8 cellular contexts compared by ENCODE assay signal in the genomic region with DNA sequence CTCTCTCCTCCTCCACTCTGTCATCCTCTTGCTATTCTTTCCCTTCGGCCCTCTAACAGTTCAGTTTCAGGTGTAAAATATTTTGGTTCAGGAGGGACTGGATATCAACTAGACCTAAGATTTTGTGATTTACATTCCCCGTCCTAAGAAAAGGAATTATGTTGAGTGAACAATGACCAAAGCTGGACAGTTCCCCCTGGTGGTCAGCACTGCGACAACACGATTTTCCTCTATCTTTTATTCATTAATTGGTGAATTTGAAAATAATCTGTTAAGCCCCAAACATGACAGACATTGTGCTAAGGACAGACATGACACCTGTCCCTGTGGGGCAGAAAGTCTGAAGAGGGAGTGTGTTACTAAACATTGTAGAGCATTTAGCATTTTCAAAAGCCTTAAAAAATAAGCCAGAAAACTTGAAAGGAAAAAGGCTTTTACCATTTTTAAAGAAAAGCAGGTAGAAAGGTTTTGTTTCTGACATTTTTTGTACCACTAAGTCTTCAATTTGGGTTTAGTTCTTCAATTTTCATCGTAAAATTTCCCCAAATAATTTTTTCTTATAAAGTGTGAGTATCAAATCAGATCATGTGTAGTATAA. TPM values are rescaled to one million over a fixed set of nuclear protein-coding genes. Genes with fewer than 3 reads are reported as not detected.
DNase-seq lines count a peak whose midpoint lies in the region; ATAC-seq and TF ChIP-seq lines count a peak whose summit lies in the region.

No MANE protein-coding gene starts in this region.

- DNase-seq in A172 (ENCODE audit: low spot score) (peak; percentile 59), GM10248 (ENCODE audit: extremely low spot score) (peak; percentile 25), NCI-H524 (lab: John Stamatoyannopoulos, UW) (peak; percentile 14 to 80), chondrocyte (ENCODE audit: low spot score) (no peak), lung microvascular endothelial cell (ENCODE audit: low read depth in 2 of 2) (peak; percentile 57 to 67), NCI-H1930 (lab: John Stamatoyannopoulos, UW) (no peak)
- no peak for DNase-seq in effector CD4-positive, alpha-beta T cell

- CTCF ChIA-PET in GM10248 (lab: Yijun Ruan, JAX): interaction anchor here (0.8 to 2.7 kb wide), 6 partner anchors 10 to 484 kb away, joined by 3 to 22 read pairs (median 5); no protein-coding TSS in a partner anchor

- ATAC-seq in GM21367 (IDR thresholded peaks at IDR 0.05; ENCODE audit: unreplicated experiment): no peak

- no peaks in the 10 kb centered on the region for H3K27me3 Mint-ChIP-seq in chondrocyte (ENCODE audit: low read depth)

- peaks cover 2% of the 10 kb centered on the region for H3K4me1 Mint-ChIP-seq in chondrocyte (ENCODE audit: low read depth)

- POLR2A ChIA-PET in GM10248 (lab: Yijun Ruan, JAX): no interaction called here

- peak; percentile 60 for TF ChIP-seq CTCF in GM10248 (IDR thresholded peaks at IDR 0.05; ENCODE audit: control extremely low read depth, extremely low read depth, low read depth, missing control alignments)
- TF ChIP-seq CTCF in chondrocyte (IDR thresholded peaks at IDR 0.05): peak; percentile 93

- H3K27ac Mint-ChIP-seq in chondrocyte (ENCODE audit: unreplicated experiment): no peak overlapping the region

- H3K36me3 Mint-ChIP-seq in chondrocyte (ENCODE audit: low read depth): peaks cover 1% of the 10 kb centered on the region

- no peak overlapping the region for H3K4me3 Mint-ChIP-seq in chondrocyte (ENCODE audit: unreplicated experiment)

- no peaks in the 10 kb centered on the region for H3K9me3 Mint-ChIP-seq in chondrocyte (ENCODE audit: low read depth)

RNA-seq across cellular contexts. Expression of gene GTF2A1L, which starts 28.4 kb away (rescaled TPM):
- total RNA-seq in A172 (2014; rRNA removed; shearing (Covaris generic)): 0.62 TPM in 1 of 2 replicates, not detected in the other
- total RNA-seq in chondrocyte (not detected in 3 replicates), lung microvascular endothelial cell (under 0.01 TPM in 2 replicates)

RNA-seq across cellular contexts. Expression of gene STON1, which starts 59.3 kb away (rescaled TPM):
- 2.5 and 3.4 TPM in 2 replicates for total RNA-seq in A172 (2014; rRNA removed; shearing (Covaris generic))
- total RNA-seq in chondrocyte (8.7 to 18.0 TPM (median 9.6 TPM) in 3 replicates), lung microvascular endothelial cell (1.2 and 2.0 TPM in 2 replicates)

Comparison
In these comparisons a context has a peak if more than half of its experiments do, and no peak if none do; other contexts are left out.
1. DNase-seq: peak in A172 (single experiment), GM10248 (single experiment), NCI-H524 (2 of 2) and lung microvascular endothelial cell (2 of 2); none in chondrocyte (single experiment), effector CD4-positive, alpha-beta T cell (single experiment) and NCI-H1930 (0 of 2).